In the genomic region with DNA sequence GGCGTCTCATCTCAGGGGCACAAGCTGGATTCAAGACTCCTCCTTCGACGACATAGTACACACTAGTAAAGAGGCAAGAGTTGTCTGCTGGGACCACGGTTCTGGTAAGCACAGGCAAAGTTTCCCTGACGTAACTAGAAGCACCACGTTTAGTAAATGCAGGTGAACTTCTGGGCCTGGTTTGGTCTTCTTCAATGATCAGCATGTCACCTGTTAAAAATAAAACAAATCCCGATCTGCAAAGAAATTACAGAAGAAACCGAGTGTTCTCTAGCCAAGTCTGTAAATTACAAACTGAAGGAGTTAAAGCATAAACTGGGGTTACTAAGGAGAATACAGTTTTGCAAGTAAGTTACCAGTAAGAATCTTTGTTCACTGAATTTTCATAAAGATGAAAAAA, we compare ENCODE assay signal across 6 cellular contexts. TPM values are rescaled to one million over a fixed set of nuclear protein-coding genes. Genes with fewer than 3 reads are reported as not detected.
DNase-seq lines count a peak whose midpoint lies in the region; ATAC-seq and TF ChIP-seq lines count a peak whose summit lies in the region.

No MANE protein-coding gene starts in this region.

- peaks cover 2% of the 10 kb centered on the region for H3K4me1 ChIP-seq in fibroblast of lung (ENCODE audit: control insufficient read depth, extremely low read depth, insufficient read depth, low read length)
- peaks cover 10% of the 10 kb centered on the region for H3K4me1 ChIP-seq in thymus (ENCODE audit: control insufficient read depth, insufficient read depth, low read length)

- DNase-seq in activated T-cell treated with anti-CD3 and anti-CD28 coated beads, Interleukin-2, amount 50 U/mL, for 72 hours: no peak
- DNase-seq in activated T-cell treated with anti-CD3 and anti-CD28 coated beads, Interleukin-2, amount 50 U/mL, for 48 hours: no peak
- no peak for DNase-seq in fibroblast of lung (ENCODE audit: low read depth in 2 of 2)

- H3K27me3 Mint-ChIP-seq in activated T-cell treated with anti-CD3 and anti-CD28 coated beads, Interleukin-2, amount 50 U/mL, for 72 hours (ENCODE audit: low read depth): no peaks in the 10 kb centered on the region

- H3K36me3 ChIP-seq in fibroblast of lung (ENCODE audit: control insufficient read depth, insufficient read depth, low read length): peaks cover 5% of the 10 kb centered on the region
- H3K36me3 ChIP-seq in thymus (ENCODE audit: control insufficient read depth, insufficient read depth): peaks cover 4% of the 10 kb centered on the region

- H3K9me3 Mint-ChIP-seq in activated T-cell treated with anti-CD3 and anti-CD28 coated beads, Interleukin-2, amount 50 U/mL, for 72 hours: no peaks in the 10 kb centered on the region

- H3K4me3 ChIP-seq in fibroblast of lung (replicated peaks in 1 of 4; ENCODE audit: control extremely low read depth in 1 of 4, insufficient read depth in 1 of 4, low read depth in 3 of 4, low read length in 4 of 4) (peak overlapping the region; percentile 88 to 99 (median 92)), thymus (ENCODE audit: low read length) (peak overlapping the region; percentile 99)

- H3K4me1 Mint-ChIP-seq in activated T-cell treated with anti-CD3 and anti-CD28 coated beads, Interleukin-2, amount 50 U/mL, for 72 hours (ENCODE audit: low read depth): peaks cover 72% of the 10 kb centered on the region

- H3K27me3 ChIP-seq in fibroblast of lung (ENCODE audit: control insufficient read depth, insufficient read depth, low read length): no peaks in the 10 kb centered on the region
- no peaks in the 10 kb centered on the region for H3K27me3 ChIP-seq in thymus (ENCODE audit: control insufficient read depth, insufficient read depth)

- no peak for ATAC-seq in activated T-cell treated with anti-CD3 and anti-CD28 coated beads, Interleukin-2, amount 50 U/mL, for 72 hours (replicated peaks in 1 of 2)
- ATAC-seq in GM21786 (IDR thresholded peaks at IDR 0.05; ENCODE audit: unreplicated experiment) (no peak), GM19395 (IDR thresholded peaks at IDR 0.05; ENCODE audit: unreplicated experiment) (no peak)

- H3K9ac ChIP-seq in fibroblast of lung (ENCODE audit: insufficient read depth, low read length): no peak overlapping the region

- H2AFZ ChIP-seq in fibroblast of lung (ENCODE audit: low read length): no peak overlapping the region

- H4K20me1 ChIP-seq in fibroblast of lung (ENCODE audit: control insufficient read depth, extremely low read depth, insufficient read depth, low read length): no peaks in the 10 kb centered on the region

- no peak overlapping the region for H3K27ac ChIP-seq in fibroblast of lung (ENCODE audit: insufficient read depth, low read length)
- no peak overlapping the region for H3K27ac ChIP-seq in thymus (ENCODE audit: low read depth)

- 81% methylated on average over 8 of the region's 8 CpGs for WGBS in thymus

- H3K4me2 ChIP-seq in fibroblast of lung (ENCODE audit: extremely low read depth, insufficient read depth, low read length): peak overlapping the region; percentile 26

- TF ChIP-seq CTCF in fibroblast of lung (conservative IDR thresholded peaks at IDR 0.05 in 1 of 2, IDR thresholded peaks at IDR 0.05 in 1 of 2; ENCODE audit: low read depth in 1 of 2, low read length in 2 of 2): no peak

- peak overlapping the region; percentile 100 for H3K27ac Mint-ChIP-seq in activated T-cell treated with anti-CD3 and anti-CD28 coated beads, Interleukin-2, amount 50 U/mL, for 72 hours

- peaks cover 27% of the 10 kb centered on the region for H3K79me2 ChIP-seq in fibroblast of lung (ENCODE audit: control insufficient read depth, insufficient read depth, low read length)

- H3K4me3 Mint-ChIP-seq in activated T-cell treated with anti-CD3 and anti-CD28 coated beads, Interleukin-2, amount 50 U/mL, for 72 hours: peak overlapping the region; percentile 98 to 100

- peaks cover 1 to 16% of the 10 kb centered on the region in 2 donors for H3K36me3 Mint-ChIP-seq in activated T-cell treated with anti-CD3 and anti-CD28 coated beads, Interleukin-2, amount 50 U/mL, for 72 hours (ENCODE audit: insufficient read depth in 2 of 2)

- H3K9me3 ChIP-seq in fibroblast of lung (ENCODE audit: control insufficient read depth, insufficient read depth, low read depth, low read length) (no peaks in the 10 kb centered on the region), thymus (ENCODE audit: control insufficient read depth) (no peaks in the 10 kb centered on the region)

RNA-seq across cellular contexts. Expression of a gene that starts 1.5 kb away (rescaled TPM):
- total RNA-seq in activated T-cell treated with anti-CD3 and anti-CD28 coated beads, Interleukin-2, amount 50 U/mL, for 72 hours: 10 to 100 TPM; 12.6 to 13.2 TPM
- total RNA-seq in fibroblast of lung: 5.6 and 6.2 TPM in 2 replicates
- polyA plus RNA-seq in fibroblast of lung (2.5 and 3.0 TPM in 2 replicates), thymus (10.5 TPM)
- 2.2 and 2.6 TPM in 2 replicates for polyA plus RNA-seq in fibroblast of lung (2012)
- 0.63 and 0.79 TPM in 2 replicates for polyA minus RNA-seq in fibroblast of lung (ENCODE audit: low replicate concordance)

RNA-seq across cellular contexts. Expression of a gene that starts 3.6 kb away (rescaled TPM):
- 1 to 10 TPM; 4.6 to 6.9 TPM for total RNA-seq in activated T-cell treated with anti-CD3 and anti-CD28 coated beads, Interleukin-2, amount 50 U/mL, for 72 hours
- 6.2 and 7.6 TPM in 2 replicates for total RNA-seq in fibroblast of lung
- 1.5 and 3.2 TPM in 2 replicates for polyA plus RNA-seq in fibroblast of lung
- polyA plus RNA-seq in fibroblast of lung (2012): 1.2 and 2.8 TPM in 2 replicates
- polyA minus RNA-seq in fibroblast of lung (ENCODE audit: low replicate concordance): 1.2 and 1.5 TPM in 2 replicates
- 31.0 TPM for polyA plus RNA-seq in thymus

RNA-seq across cellular contexts. Expression of a gene that starts 17.0 kb away (rescaled TPM):
- under 1 TPM; 0.12 to 0.21 TPM for total RNA-seq in activated T-cell treated with anti-CD3 and anti-CD28 coated beads, Interleukin-2, amount 50 U/mL, for 72 hours
- total RNA-seq in fibroblast of lung: not detected in 2 replicates
- polyA plus RNA-seq in fibroblast of lung (0.01 and 0.06 TPM in 2 replicates), thymus (0.98 TPM)
- 0.03 and 0.05 TPM in 2 replicates for polyA plus RNA-seq in fibroblast of lung (2012)
- 0.85 TPM in 1 of 2 replicates, not detected in the other for polyA minus RNA-seq in fibroblast of lung (ENCODE audit: low replicate concordance)

RNA-seq across cellular contexts. Expression of a gene that starts 39.1 kb away (rescaled TPM):
- total RNA-seq in activated T-cell treated with anti-CD3 and anti-CD28 coated beads, Interleukin-2, amount 50 U/mL, for 72 hours: 1 to 10 TPM; 2.6 to 7.4 TPM
- not detected in 2 replicates for total RNA-seq in fibroblast of lung
- polyA plus RNA-seq in fibroblast of lung (not detected in 2 replicates), thymus (1.1 TPM)
- not detected in 2 replicates for polyA plus RNA-seq in fibroblast of lung (2012)
- polyA minus RNA-seq in fibroblast of lung (ENCODE audit: low replicate concordance): not detected in 2 replicates

RNA-seq across cellular contexts. Expression of a gene that starts 54.5 kb away (rescaled TPM):
- not detected for total RNA-seq in activated T-cell treated with anti-CD3 and anti-CD28 coated beads, Interleukin-2, amount 50 U/mL, for 72 hours
- total RNA-seq in fibroblast of lung: not detected in 2 replicates
- polyA plus RNA-seq in fibroblast of lung (not detected in 2 replicates), thymus (0.32 TPM)
- polyA plus RNA-seq in fibroblast of lung (2012): not detected in 2 replicates
- not detected in 2 replicates for polyA minus RNA-seq in fibroblast of lung (ENCODE audit: low replicate concordance)
